In genomic region chr19:42323852-42324654, GRCh38 we compare ENCODE assay signal across 9 cellular contexts. TPM values are rescaled to one million over a fixed set of nuclear protein-coding genes. Genes with fewer than 3 reads are reported as not detected.
A peak's percentile ranks its signal among the peaks of the same experiment; 100 is the strongest.
DNase-seq lines count a peak whose midpoint lies in the region; ATAC-seq and TF ChIP-seq lines count a peak whose summit lies in the region.
"Had no signal": no experiment of that assay in that cellular context is flagged by ENCODE, and none has a peak within 500 bp of the region (broad histone marks: within the 10 kb centered on the region; RNA-seq: fewer than 3 reads in every experiment).

No MANE protein-coding gene starts in this region.

- intact Hi-C loops in gastrocnemius medialis (cut with DNase I; ENCODE audit: low total_unique reads): loop anchor here (2.0 to 10.0 kb wide), 2 partner anchors 71 to 459 kb away; partner anchors contain the start of gene RPS19

- DNase-seq in RWPE2 (ENCODE audit: low spot score) (no peak), erythroblast (lab: John Stamatoyannopoulos, UW) (peak; percentile 20 to 28), gastrocnemius medialis (no peak), tibial nerve (ENCODE audit: low spot score in 2 of 2) (no peak), MV-4-11 (lab: John Stamatoyannopoulos, UW) (no peak), brain microvascular endothelial cell (no peak)

- in situ Hi-C loops in gastrocnemius medialis (cut with MboI; ENCODE audit: low sequenced_read_pairs in 4 of 4) (loop anchor here in 1 of 4 donors (10.0 to 25.0 kb wide), 2 partner anchors 79 to 187 kb away; partner anchors contain the start of genes GSK3A and POU2F2), brain microvascular endothelial cell (cut with HindIII; ENCODE audit: low pct_ligation_motif_present, low sequenced_read_pairs) (no loop called here)

- TF ChIP-seq EP300 in tibial nerve (IDR thresholded peaks at IDR 0.05): no peak

- ATAC-seq in RWPE2 (ENCODE audit: low read depth): no peak
- no peak for ATAC-seq in gastrocnemius medialis
- no peak for ATAC-seq in GM21423 (IDR thresholded peaks at IDR 0.05; ENCODE audit: unreplicated experiment)

- H3K27ac ChIP-seq in RWPE2 (ENCODE audit: poor library complexity, severe bottlenecking) (no peak overlapping the region), gastrocnemius medialis (no peak overlapping the region), tibial nerve (no peak overlapping the region), brain microvascular endothelial cell (no peak overlapping the region)

- no peaks in the 10 kb centered on the region for H3K36me3 ChIP-seq in RWPE2 (ENCODE audit: low read depth)
- H3K36me3 ChIP-seq in gastrocnemius medialis: no peaks in the 10 kb centered on the region
- H3K36me3 ChIP-seq in tibial nerve: no peaks in the 10 kb centered on the region
- no peaks in the 10 kb centered on the region for H3K36me3 ChIP-seq in brain microvascular endothelial cell (replicated peaks)

- TF ChIP-seq CTCF in GM12875 (IDR thresholded peaks at IDR 0.05; ENCODE audit: borderline replicate concordance, insufficient read depth, low read depth, low read length) (0 out of 2 replicates have a peak, but pooled peaks have one; percentile 22), RWPE2 (IDR thresholded peaks at IDR 0.05; ENCODE audit: poor library complexity, severe bottlenecking) (no peak), gastrocnemius medialis (IDR thresholded peaks at IDR 0.05 in 4 of 5, conservative IDR thresholded peaks at IDR 0.05 in 1 of 5) (no peak), tibial nerve (IDR thresholded peaks at IDR 0.05) (no peak), brain microvascular endothelial cell (IDR thresholded peaks at IDR 0.05; ENCODE audit: low read depth, low read length, missing control alignments) (no peak)

- no peaks in the 10 kb centered on the region for H3K9me3 ChIP-seq in RWPE2 (ENCODE audit: severe bottlenecking)
- no peaks in the 10 kb centered on the region for H3K9me3 ChIP-seq in gastrocnemius medialis
- H3K9me3 ChIP-seq in tibial nerve: no peaks in the 10 kb centered on the region

- H3K27me3 ChIP-seq in RWPE2 (ENCODE audit: insufficient read depth, poor library complexity, severe bottlenecking) (no peaks in the 10 kb centered on the region), gastrocnemius medialis (peaks cover 14 to 20% (median 18%) of the 10 kb centered on the region in 3 donors), tibial nerve (peaks cover 0 to 33% of the 10 kb centered on the region in 2 donors), brain microvascular endothelial cell (replicated peaks) (peaks cover 19% of the 10 kb centered on the region)

- WGBS in tibial nerve, 2 donors: 2 to 6% methylated on average over 22 to 29 of the region's 92 CpGs

- TF ChIP-seq POLR2A in erythroblast (IDR thresholded peaks at IDR 0.05; ENCODE audit: low read length) (no peak), gastrocnemius medialis (IDR thresholded peaks at IDR 0.05) (no peak), tibial nerve (IDR thresholded peaks at IDR 0.05) (no peak)

- H3K4me1 ChIP-seq in RWPE2 (ENCODE audit: insufficient read depth, poor library complexity, severe bottlenecking) (peaks cover 3% of the 10 kb centered on the region), gastrocnemius medialis (peaks cover 26 to 32% of the 10 kb centered on the region in 2 donors), tibial nerve (peaks cover 0 to 45% (median 22%) of the 10 kb centered on the region in 4 donors)

- no peak overlapping the region for H3K4me3 ChIP-seq in GM12875 (ENCODE audit: low read depth, low read length)
- H3K4me3 ChIP-seq in RWPE2 (ENCODE audit: severe bottlenecking): peak overlapping the region; percentile 1
- H3K4me3 ChIP-seq in gastrocnemius medialis: peak overlapping the region; percentile 38 to 96 (median 64)
- H3K4me3 ChIP-seq in tibial nerve: peak overlapping the region in 2 of 4 donors; percentile 29 to 79
- H3K4me3 ChIP-seq in brain microvascular endothelial cell (ENCODE audit: low read depth, low read length): no peak overlapping the region

RNA-seq across cellular contexts. Expression of gene MEGF8, which starts 1.4 kb away (rescaled TPM):
- total RNA-seq in gastrocnemius medialis (10 to 100 TPM in 3 of 4 donors, 1 to 10 TPM in 1; 7.3 to 12.3 (median 10.3) TPM), tibial nerve (10 to 100 TPM; 17.9 to 33.3 (median 22.4) TPM)

RNA-seq across cellular contexts. Expression of gene TMEM145, which starts 10.9 kb away (rescaled TPM):
- total RNA-seq in gastrocnemius medialis (under 1 TPM in 1 of 4 donors, not detected in 3; 0.87 TPM), tibial nerve (under 1 TPM in 1 of 4 donors, not detected in 3; 0.20 TPM)
- total RNA-seq: renal cortical epithelial cell had no signal

RNA-seq across cellular contexts. Expression of gene PAFAH1B3, which starts 21.6 kb away (rescaled TPM):
- total RNA-seq in gastrocnemius medialis (10 to 100 TPM in 1 of 4 donors, 1 to 10 TPM in 3; 1.7 to 30.7 (median 5.1) TPM), tibial nerve (1 to 10 TPM; 3.8 to 9.0 (median 8.1) TPM)

RNA-seq across cellular contexts. Expression of gene PRR19, which starts 22.1 kb away (rescaled TPM):
- total RNA-seq in gastrocnemius medialis: not detected
- under 1 TPM in 2 of 4 donors, not detected in 2; 0.30 to 0.44 TPM for total RNA-seq in tibial nerve

RNA-seq across cellular contexts. Expression of gene CIC, which starts 55.0 kb away (rescaled TPM):
- total RNA-seq in gastrocnemius medialis (10 to 100 TPM; 15.2 to 52.2 (median 41.5) TPM), tibial nerve (10 to 100 TPM; 27.0 to 74.1 (median 41.3) TPM)

Comparison
In these comparisons a context has a peak if more than half of its experiments do, and no peak if none do; other contexts are left out.
1. H3K4me3 ChIP-seq: peak in RWPE2 (single experiment) and gastrocnemius medialis (4 of 4); none in GM12875 (single experiment) and brain microvascular endothelial cell (single experiment).
2. DNase-seq: peak in erythroblast (2 of 2); none in RWPE2 (single experiment), gastrocnemius medialis (0 of 2), tibial nerve (0 of 2), MV-4-11 (single experiment) and brain microvascular endothelial cell (single experiment).